ENCODE assay signal across 26 cellular contexts in the genomic region with DNA sequence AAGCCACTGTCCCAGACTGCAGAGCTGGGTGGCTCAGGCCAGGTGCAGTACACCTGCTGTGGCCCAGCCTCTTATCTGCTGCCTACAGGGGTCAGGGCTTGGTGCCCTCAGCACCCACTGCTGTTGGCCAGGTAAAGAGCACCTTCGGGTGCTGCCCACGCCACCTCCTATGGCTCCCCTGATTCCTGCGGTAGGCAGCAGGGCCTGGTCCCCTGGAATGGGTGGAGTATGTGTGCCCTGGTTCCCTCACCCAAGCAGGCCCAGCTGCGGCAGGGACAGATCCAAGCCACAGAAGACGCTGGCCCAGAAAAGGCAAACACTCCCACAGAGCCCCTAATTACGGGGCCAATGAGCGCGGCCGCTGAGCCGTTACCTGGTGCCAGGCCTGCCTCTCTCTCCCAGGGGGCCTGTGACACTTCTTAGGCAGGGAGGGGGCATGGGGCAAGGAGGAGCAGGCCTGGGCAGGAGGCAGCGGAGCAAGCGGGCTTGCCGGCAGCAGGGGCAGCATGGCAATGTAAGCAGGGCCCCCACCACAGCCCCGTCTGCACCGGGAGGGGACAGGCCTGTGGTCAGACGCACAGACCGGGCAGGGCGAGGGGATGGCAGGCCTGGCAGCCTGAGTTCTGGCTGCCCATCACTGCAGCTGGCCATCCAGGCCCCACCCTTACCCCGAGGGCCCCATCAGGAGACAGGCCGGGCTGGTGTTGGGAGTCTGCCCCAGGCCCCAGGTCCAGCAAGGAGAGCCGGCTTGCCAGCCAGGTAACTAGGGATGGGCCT. TPM values are rescaled to one million over a fixed set of nuclear protein-coding genes. Genes with fewer than 3 reads are reported as not detected.
DNase-seq lines count a peak whose midpoint lies in the region; ATAC-seq, FAIRE-seq and TF ChIP-seq lines count a peak whose summit lies in the region.
"Had no signal": no experiment of that assay in that cellular context is flagged by ENCODE, and none has a peak within 500 bp of the region (broad histone marks: within the 10 kb centered on the region; RNA-seq: fewer than 3 reads in every experiment).

No MANE protein-coding gene starts in this region.

- no peaks in the 10 kb centered on the region for H3K36me3 Mint-ChIP-seq in CD4-positive, alpha-beta T cell (ENCODE audit: low read depth)
- H3K36me3 Mint-ChIP-seq: T-cell had no signal

- H3K23me2 ChIP-seq in H1 (ENCODE audit: low read depth, low read length): peaks cover 12% of the 10 kb centered on the region; the same call in 1 of the 2 replicates

- no peak for TF ChIP-seq EP300 in H1 (IDR thresholded peaks at IDR 0.05; ENCODE audit: borderline replicate concordance in 1 of 2, low read depth in 2 of 2, low read length in 2 of 2)

- H3K9me2 ChIP-seq in GM23248 (ENCODE audit: insufficient read depth): no peaks in the 10 kb centered on the region

- no peak for TF ChIP-seq RAD21 in H1 (IDR thresholded peaks at IDR 0.05 in 1 of 2, conservative IDR thresholded peaks at IDR 0.05 in 1 of 2; ENCODE audit: low read depth in 2 of 2, low read length in 2 of 2)

- no peak overlapping the region for H4K91ac ChIP-seq in H1 (replicated peaks; ENCODE audit: insufficient read length, low read length)

- H2BK12ac ChIP-seq in H1 (ENCODE audit: low read depth, low read length): no peak overlapping the region

- H3F3A ChIP-seq in GM23248 (ENCODE audit: insufficient read depth): no peaks in the 10 kb centered on the region

- 0 out of 2 replicates have a peak overlapping the region, but pooled peaks have one; percentile 16 for H2BK15ac ChIP-seq in H1 (ENCODE audit: low read length)

- H3K56ac ChIP-seq in H1 (replicated peaks; ENCODE audit: insufficient read length, low read depth, low read length): no peak overlapping the region

- no peak for FAIRE-seq in H1 (lab: Jason Lieb, UNC)
- FAIRE-seq: GM12878, K562 had no signal

- WGBS in H1 (ENCODE audit: extremely low coverage in 1 of 2, insufficient coverage in 1 of 2, insufficient read length in 1 of 2, insufficient replicate concordance in 2 of 2, low coverage in 1 of 2, low lambda C conversion rate in 2 of 2, missing lambda C conversion rate in 1 of 2), 2 experiments: 90% methylated on average over 19 of the region's 21 CpGs; no CpG with 5 or more reads in 1 of the 2 experiments
- WGBS in GM23248 (ENCODE audit: low coverage in 1 of 2, low lambda C conversion rate in 2 of 2, missing lambda C conversion rate in 2 of 2), 2 experiments: 81 to 88% methylated on average over 19 to 20 of the region's 21 CpGs

- H3K27me3 Mint-ChIP-seq in CD4-positive, alpha-beta T cell: peaks cover 39% of the 10 kb centered on the region

- no peaks in the 10 kb centered on the region for H3K4me1 ChIP-seq in HEK293 (ENCODE audit: control insufficient read depth, insufficient read depth, low read length)
- peaks cover 3 to 23% (median 12%) of the 10 kb centered on the region in 4 experiments for H3K4me1 ChIP-seq in H1 (replicated peaks in 1 of 4; ENCODE audit: control insufficient read depth in 3 of 4, insufficient read depth in 4 of 4, low read length in 3 of 4)
- no peaks in the 10 kb centered on the region for H3K4me1 ChIP-seq in GM23248 (ENCODE audit: insufficient read depth)
- H3K4me1 ChIP-seq: BE2C, HAP-1 had no signal

- H3K27ac Mint-ChIP-seq in CD4-positive, alpha-beta T cell: no peak overlapping the region
- H3K27ac Mint-ChIP-seq: GM23338, T-cell had no signal

- H4K5ac ChIP-seq in H1 (ENCODE audit: insufficient read length, low read depth, low read length): no peak overlapping the region

- no peak overlapping the region for H3K23ac ChIP-seq in H1 (ENCODE audit: insufficient read length)

- no peak overlapping the region for H3K27ac ChIP-seq in HEK293 (ENCODE audit: extremely low read depth, low read depth, low read length)
- H3K27ac ChIP-seq in H1 (ENCODE audit: low read depth, low read length): no peak overlapping the region
- H3K27ac ChIP-seq in CD4-positive, alpha-beta T cell (ENCODE audit: low read depth, low read length): no peak overlapping the region
- H3K27ac ChIP-seq in GM23248: no peak overlapping the region
- H3K27ac ChIP-seq: RWPE1 had no signal

- no peak overlapping the region for H2BK5ac ChIP-seq in H1 (ENCODE audit: low read depth, low read length)

- H3K79me2 ChIP-seq in H1 (ENCODE audit: control insufficient read depth in 1 of 2, insufficient read depth in 2 of 2, low read length in 2 of 2): no peaks in the 10 kb centered on the region
- no peaks in the 10 kb centered on the region for H3K79me2 ChIP-seq in GM23248 (ENCODE audit: insufficient read depth)

- H2BK120ac ChIP-seq in H1 (replicated peaks; ENCODE audit: low read depth, low read length): no peak overlapping the region

- no peak for TF ChIP-seq POLR2A in H1 (IDR thresholded peaks at IDR 0.05; ENCODE audit: control extremely low read depth in 1 of 2, low read depth in 2 of 2, low read length in 2 of 2)

- H2BK20ac ChIP-seq in H1 (ENCODE audit: low read length): no peak overlapping the region

- peaks cover 0 to 4% of the 10 kb centered on the region in 2 experiments for H4K20me1 ChIP-seq in H1 (replicated peaks in 1 of 2; ENCODE audit: control insufficient read depth in 1 of 2, insufficient read depth in 2 of 2, low read length in 2 of 2)
- H4K20me1 ChIP-seq in GM23248 (ENCODE audit: insufficient read depth): no peaks in the 10 kb centered on the region

- no peaks in the 10 kb centered on the region for H3K36me3 ChIP-seq in HEK293 (ENCODE audit: control insufficient read depth in 2 of 2, insufficient read depth in 1 of 2, low read length in 2 of 2)
- no peaks in the 10 kb centered on the region for H3K36me3 ChIP-seq in H1 (ENCODE audit: control insufficient read depth in 2 of 4, insufficient read depth in 4 of 4, low read length in 3 of 4)
- no peaks in the 10 kb centered on the region for H3K36me3 ChIP-seq in GM23248 (ENCODE audit: low read depth)
- H3K36me3 ChIP-seq: BE2C, HAP-1 had no signal

- H3K14ac ChIP-seq in H1 (ENCODE audit: insufficient read length): no peak overlapping the region

- ATAC-seq in CD4-positive, alpha-beta T cell (ENCODE audit: poor library complexity): no peak
- ATAC-seq: GM12878, GM23338, K562, Panc1, T-cell had no signal

- no peak for TF ChIP-seq CTCF in HEK293 (tag by site-specific recombination; IDR thresholded peaks at IDR 0.05)
- no peak for TF ChIP-seq CTCF in H1 (IDR thresholded peaks at IDR 0.05; ENCODE audit: control extremely low read depth in 1 of 3, insufficient read depth in 1 of 3, low read depth in 1 of 3, low read length in 3 of 3)
- no peak for TF ChIP-seq CTCF in CD4-positive, alpha-beta T cell (IDR thresholded peaks at IDR 0.05)

- no peak overlapping the region for H3K4me3 Mint-ChIP-seq in CD4-positive, alpha-beta T cell
- H3K4me3 Mint-ChIP-seq: GM23338, T-cell had no signal

- no peak overlapping the region for H4K8ac ChIP-seq in H1 (ENCODE audit: extremely low read depth, insufficient read depth, low read length)

- DNase-seq in activated CD8-positive, alpha-beta memory T cell treated with anti-CD3 and anti-CD28 coated beads, Interleukin-2, amount 50 U/mL, for 48 hours: peak; percentile 48
- no peak for DNase-seq in activated CD8-positive, alpha-beta memory T cell treated with anti-CD3 and anti-CD28 coated beads, Interleukin-2, amount 50 U/mL, for 4 hours
- DNase-seq in H1 (ENCODE audit: low read depth in 1 of 2, low spot score in 2 of 2): no peak
- DNase-seq in CD4-positive, alpha-beta T cell: no peak
- no peak for DNase-seq in stimulated activated naive CD4-positive, alpha-beta T cell (lab: John Stamatoyannopoulos, UW)
- DNase-seq in GM23248: no peak
- DNase-seq: BE2C, DMS53, EL, GDM1, Kasumi-1, NCI-H1092 treated with DMSO at 0.1 percent for 48 hours, NCI-H1694, NCI-H2029 treated with DMSO at 0.1 percent for 48 hours, NCI-H446 treated with DMSO at 0.1 percent for 48 hours, SHP77, T-cell had no signal

- intact Hi-C loops in CD4-positive, alpha-beta T cell (cut with DNase I, micrococcal nuclease): loop anchor here in 1 of 2 experiments (5.0 kb wide), 1 partner anchor 34 kb away; no protein-coding TSS in a partner anchor

- H3K9ac ChIP-seq in H1 (replicated peaks in 1 of 4; ENCODE audit: extremely low read depth in 1 of 4, low read depth in 3 of 4, low read length in 3 of 4) (no peak overlapping the region), GM23248 (no peak overlapping the region)

- H3K79me1 ChIP-seq in H1 (ENCODE audit: low read depth, low read length): no peaks in the 10 kb centered on the region

- peaks cover 20% of the 10 kb centered on the region for H3K4me1 Mint-ChIP-seq in CD4-positive, alpha-beta T cell (ENCODE audit: low read depth)

- H3K4me3 ChIP-seq in HEK293 (ENCODE audit: low read depth, low read length): no peak overlapping the region
- H3K4me3 ChIP-seq in H1 (ENCODE audit: extremely low read depth in 1 of 4, insufficient read depth in 2 of 4, low read depth in 3 of 4, low read length in 4 of 4): no peak overlapping the region
- H3K4me3 ChIP-seq in GM23248: no peak overlapping the region
- H3K4me3 ChIP-seq: GM12878, GM23338, HAP-1, K562 had no signal

- H2AFZ ChIP-seq in H1 (ENCODE audit: low read length) (no peak overlapping the region), GM23248 (no peak overlapping the region)
- H2AFZ ChIP-seq: GM23338 had no signal

- no peak overlapping the region for H3K4me2 ChIP-seq in H1 (ENCODE audit: insufficient read depth in 1 of 2, low read depth in 2 of 2, low read length in 2 of 2)
- no peak overlapping the region for H3K4me2 ChIP-seq in GM23248 (ENCODE audit: unreplicated experiment)
- H3K4me2 ChIP-seq: GM23338 had no signal

- no peak overlapping the region for H3K18ac ChIP-seq in H1 (ENCODE audit: extremely low read depth, low read length)

- H3K9me3 ChIP-seq in HEK293 (ENCODE audit: control insufficient read depth, insufficient read depth, low read depth, low read length) (no peaks in the 10 kb centered on the region), H1 (ENCODE audit: insufficient read depth in 2 of 2, low read depth in 1 of 2, low read length in 1 of 2) (no peaks in the 10 kb centered on the region), GM23248 (ENCODE audit: low read depth) (no peaks in the 10 kb centered on the region)
- no peaks in the 10 kb centered on the region for H3K9me3 ChIP-seq in CD4-positive, alpha-beta T cell (ENCODE audit: control insufficient read depth, low read length)
- H3K9me3 ChIP-seq: BE2C, HAP-1 had no signal

- H2AK5ac ChIP-seq in H1 (ENCODE audit: low read depth, low read length): no peak overlapping the region

- H3K27me3 ChIP-seq in H1 (replicated peaks in 1 of 4; ENCODE audit: control insufficient read depth in 3 of 4, extremely low read depth in 1 of 4, insufficient read depth in 3 of 4, low read length in 3 of 4): peaks cover 0 to 20% (median 12%) of the 10 kb centered on the region in 4 experiments; a peak in 5 of 7 replicates
- peaks cover 42% of the 10 kb centered on the region for H3K27me3 ChIP-seq in CD4-positive, alpha-beta T cell (ENCODE audit: control insufficient read depth, insufficient read depth, low read length)
- peaks cover 27% of the 10 kb centered on the region for H3K27me3 ChIP-seq in GM23248 (replicated peaks; ENCODE audit: insufficient read depth)

- in situ Hi-C loops in GM23248 (cut with MboI): no loop called here

- no peak overlapping the region for H3K4ac ChIP-seq in H1 (replicated peaks; ENCODE audit: insufficient read length, low read depth, low read length)

- CTCF ChIA-PET in HEK293 (lab: Yijun Ruan, JAX): interaction anchor here (0.6 to 8.7 kb wide), 4 partner anchors 23 to 769 kb away, joined by 3 to 117 read pairs (median 3); partner anchors contain the start of gene HES2
- CTCF ChIA-PET in H1 (lab: Charles Lee; ENCODE audit: partially characterized antibody): interaction anchor here (0.9 to 18.8 kb wide), 12 partner anchors 13 to 197 kb away, joined by 3 to 321 read pairs (median 4); partner anchors contain the start of genes HES2 and PLEKHG5
- CTCF ChIA-PET in CD4-positive, alpha-beta T cell (lab: Charles Lee): no interaction called here

- POLR2A ChIA-PET in HEK293 (lab: Yijun Ruan, JAX) (no interaction called here), H1 (lab: Charles Lee; ENCODE audit: partially characterized antibody) (interaction anchor here (1.1 to 1.3 kb wide), 2 partner anchors 17 to 29 kb away, joined by 3 read pairs; no protein-coding TSS in a partner anchor)
- POLR2A ChIA-PET in CD4-positive, alpha-beta T cell (lab: Charles Lee): interaction anchor here (1.0 kb wide), 1 partner anchor 12 kb away, joined by 3 read pairs; no protein-coding TSS in a partner anchor

- no peaks in the 10 kb centered on the region for H3K9me3 Mint-ChIP-seq in CD4-positive, alpha-beta T cell
- H3K9me3 Mint-ChIP-seq: GM23338, T-cell had no signal

RNA-seq across cellular contexts. Expression of gene ESPN, which starts 19.0 kb away (rescaled TPM):
- 14.8 and 16.3 TPM in 2 replicates for total RNA-seq in H1 (2021; fragmentation: NEBNext Ultra II Directional; extraction: Animal tissue kit (Norgen Biotek cat#: 25700))
- polyA plus RNA-seq in H1 (2011; rRNA removed) (5.2 and 13.4 TPM in 2 replicates), GM23248 (2016; fragmentation: Nextera tagmentation; extraction: Ambion mirVana) (not detected in 2 replicates)
- 9.6 TPM for polyA plus RNA-seq in H1 (2011; cell fraction: cytosol; rRNA removed)
- 22.5 TPM for polyA plus RNA-seq in H1 (2011; cell fraction: nucleus; rRNA removed)
- 6.8 to 15.9 TPM (median 13.7 TPM) in 4 replicates for polyA plus RNA-seq in H1 (2012, experiment 1 of 2)
- polyA plus RNA-seq in H1 (2012, experiment 2 of 2): 10.4 TPM
- 14.0 TPM for polyA plus RNA-seq in H1 (2013, experiment 1 of 2)
- 14.1 TPM for polyA plus RNA-seq in H1 (2013, experiment 2 of 2)
- polyA minus RNA-seq in H1 (2011; rRNA and poly(A)+ RNA removed): 2.7 and 2.8 TPM in 2 replicates
- polyA minus RNA-seq in H1 (2011; cell fraction: cytosol; rRNA and poly(A)+ RNA removed): 11.9 TPM
- polyA minus RNA-seq in H1 (2011; cell fraction: nucleus; rRNA and poly(A)+ RNA removed): 8.3 TPM
- total RNA-seq in CD4-positive, alpha-beta T cell: 1 to 10 TPM; 2.0 to 3.9 TPM
- total RNA-seq in GM23248 (2014; rRNA removed; shearing (Covaris generic)): not detected in 2 replicates
- total RNA-seq: OCI-LY7 had no signal

RNA-seq across cellular contexts. Expression of gene TNFRSF25, which starts 22.4 kb away (rescaled TPM):
- 9.3 and 10.7 TPM in 2 replicates for total RNA-seq in H1 (2021; fragmentation: NEBNext Ultra II Directional; extraction: Animal tissue kit (Norgen Biotek cat#: 25700))
- polyA plus RNA-seq in H1 (2011; rRNA removed) (19.5 and 26.1 TPM in 2 replicates), GM23248 (2016; fragmentation: Nextera tagmentation; extraction: Ambion mirVana) (2.5 and 3.1 TPM in 2 replicates)
- 20.6 TPM for polyA plus RNA-seq in H1 (2011; cell fraction: cytosol; rRNA removed)
- polyA plus RNA-seq in H1 (2011; cell fraction: nucleus; rRNA removed): 116 TPM
- 7.8 to 20.0 TPM (median 18.8 TPM) in 4 replicates for polyA plus RNA-seq in H1 (2012, experiment 1 of 2)
- polyA plus RNA-seq in H1 (2012, experiment 2 of 2): 8.1 TPM
- polyA plus RNA-seq in H1 (2013, experiment 1 of 2): 11.1 TPM
- 9.8 TPM for polyA plus RNA-seq in H1 (2013, experiment 2 of 2)
- polyA minus RNA-seq in H1 (2011; rRNA and poly(A)+ RNA removed): 3.1 and 3.9 TPM in 2 replicates
- polyA minus RNA-seq in H1 (2011; cell fraction: cytosol; rRNA and poly(A)+ RNA removed): 4.1 TPM
- polyA minus RNA-seq in H1 (2011; cell fraction: nucleus; rRNA and poly(A)+ RNA removed): 9.6 TPM
- total RNA-seq in CD4-positive, alpha-beta T cell: 100 to 1,000 TPM; 220 to 225 TPM
- total RNA-seq in GM23248 (2014; rRNA removed; shearing (Covaris generic)): 5.6 and 12.1 TPM in 2 replicates

RNA-seq across cellular contexts. Expression of gene HES2, which starts 23.8 kb away (rescaled TPM):
- total RNA-seq in H1 (2021; fragmentation: NEBNext Ultra II Directional; extraction: Animal tissue kit (Norgen Biotek cat#: 25700)): 0.15 and 0.36 TPM in 2 replicates
- polyA plus RNA-seq in H1 (2011; rRNA removed) (0.53 and 0.86 TPM in 2 replicates), GM23248 (2016; fragmentation: Nextera tagmentation; extraction: Ambion mirVana) (not detected in 2 replicates)
- polyA plus RNA-seq in H1 (2011; cell fraction: cytosol; rRNA removed): 0.78 TPM
- polyA plus RNA-seq in H1 (2011; cell fraction: nucleus; rRNA removed): 1.2 TPM
- polyA plus RNA-seq in H1 (2012, experiment 1 of 2): 0.29 to 0.70 TPM (median 0.55 TPM) in 4 replicates
- polyA plus RNA-seq in H1 (2012, experiment 2 of 2): 0.18 TPM
- polyA plus RNA-seq in H1 (2013, experiment 1 of 2): 0.93 TPM
- polyA plus RNA-seq in H1 (2013, experiment 2 of 2): 1.2 TPM
- 0.41 and 1.3 TPM in 2 replicates for polyA minus RNA-seq in H1 (2011; rRNA and poly(A)+ RNA removed)
- not detected for polyA minus RNA-seq in H1 (2011; cell fraction: cytosol; rRNA and poly(A)+ RNA removed)
- polyA minus RNA-seq in H1 (2011; cell fraction: nucleus; rRNA and poly(A)+ RNA removed): 0.70 TPM
- total RNA-seq in CD4-positive, alpha-beta T cell: not detected
- not detected in 2 replicates for total RNA-seq in GM23248 (2014; rRNA removed; shearing (Covaris generic))
- total RNA-seq: HT-29, OCI-LY7 had no signal

RNA-seq across cellular contexts. Expression of gene PLEKHG5, which starts 47.9 kb away (rescaled TPM):
- total RNA-seq in H1 (2021; fragmentation: NEBNext Ultra II Directional; extraction: Animal tissue kit (Norgen Biotek cat#: 25700)): 12.5 and 13.8 TPM in 2 replicates
- polyA plus RNA-seq in H1 (2011; rRNA removed) (10.4 and 16.8 TPM in 2 replicates), GM23248 (2016; fragmentation: Nextera tagmentation; extraction: Ambion mirVana) (2.0 and 2.8 TPM in 2 replicates)
- polyA plus RNA-seq in H1 (2011; cell fraction: cytosol; rRNA removed): 12.2 TPM
- 72.0 TPM for polyA plus RNA-seq in H1 (2011; cell fraction: nucleus; rRNA removed)
- 8.2 to 19.5 TPM (median 15.5 TPM) in 4 replicates for polyA plus RNA-seq in H1 (2012, experiment 1 of 2)
- 7.7 TPM for polyA plus RNA-seq in H1 (2012, experiment 2 of 2)
- 12.4 TPM for polyA plus RNA-seq in H1 (2013, experiment 1 of 2)
- polyA plus RNA-seq in H1 (2013, experiment 2 of 2): 11.4 TPM
- 4.7 TPM in 2 replicates for polyA minus RNA-seq in H1 (2011; rRNA and poly(A)+ RNA removed)
- polyA minus RNA-seq in H1 (2011; cell fraction: cytosol; rRNA and poly(A)+ RNA removed): 6.5 TPM
- 14.6 TPM for polyA minus RNA-seq in H1 (2011; cell fraction: nucleus; rRNA and poly(A)+ RNA removed)
- total RNA-seq in CD4-positive, alpha-beta T cell: 1 to 10 TPM; 5.0 to 6.1 TPM
- total RNA-seq in GM23248 (2014; rRNA removed; shearing (Covaris generic)): 7.0 and 7.6 TPM in 2 replicates

RNA-seq across cellular contexts. Expression of gene ACOT7, which starts 50.0 kb away (rescaled TPM):
- 150 and 151 TPM in 2 replicates for total RNA-seq in H1 (2021; fragmentation: NEBNext Ultra II Directional; extraction: Animal tissue kit (Norgen Biotek cat#: 25700))
- 214 and 263 TPM in 2 replicates for polyA plus RNA-seq in H1 (2011; rRNA removed)
- 194 TPM for polyA plus RNA-seq in H1 (2011; cell fraction: cytosol; rRNA removed)
- polyA plus RNA-seq in H1 (2011; cell fraction: nucleus; rRNA removed): 168 TPM
- 126 to 192 TPM (median 179 TPM) in 4 replicates for polyA plus RNA-seq in H1 (2012, experiment 1 of 2)
- polyA plus RNA-seq in H1 (2012, experiment 2 of 2): 213 TPM
- 128 TPM for polyA plus RNA-seq in H1 (2013, experiment 1 of 2)
- polyA plus RNA-seq in H1 (2013, experiment 2 of 2): 131 TPM
- 103 and 119 TPM in 2 replicates for polyA minus RNA-seq in H1 (2011; rRNA and poly(A)+ RNA removed)
- polyA minus RNA-seq in H1 (2011; cell fraction: cytosol; rRNA and poly(A)+ RNA removed): 58.6 TPM
- polyA minus RNA-seq in H1 (2011; cell fraction: nucleus; rRNA and poly(A)+ RNA removed): 43.6 TPM
- total RNA-seq in CD4-positive, alpha-beta T cell: 1 to 10 TPM; 5.3 to 5.4 TPM
- 20.0 and 25.7 TPM in 2 replicates for total RNA-seq in GM23248 (2014; rRNA removed; shearing (Covaris generic))
- 74.7 and 79.2 TPM in 2 replicates for polyA plus RNA-seq in GM23248 (2016; fragmentation: Nextera tagmentation; extraction: Ambion mirVana)

Comparison
In these comparisons a context has a peak if more than half of its experiments do, and no peak if none do; other contexts are left out.
1. RNA of gene TNFRSF25, which starts 22.4 kb away (total RNA-seq): 220 to 225 TPM in CD4-positive, alpha-beta T cell; 9.3 to 10.7 TPM in H1 and 5.6 to 12.1 TPM in GM23248; every median in the first group is over 10 times any median in the second.